Comparison of ENCODE assay signal across 14 cellular contexts in genomic region chr12:14962797-14963196, GRCh38. TPM values are rescaled to one million over a fixed set of nuclear protein-coding genes. Genes with fewer than 3 reads are reported as not detected.
A peak's percentile ranks its signal among the peaks of the same experiment; 100 is the strongest.
DNase-seq lines count a peak whose midpoint lies in the region; ATAC-seq and TF ChIP-seq lines count a peak whose summit lies in the region.
"Had no signal": no experiment of that assay in that cellular context is flagged by ENCODE, and none has a peak within 500 bp of the region (broad histone marks: within the 10 kb centered on the region; RNA-seq: fewer than 3 reads in every experiment).

No MANE protein-coding gene starts in this region.

- H3K4me1 ChIP-seq in CD4-positive, CD25-positive, alpha-beta regulatory T cell (ENCODE audit: control insufficient read depth, insufficient read depth, low read length, poor library complexity, severe bottlenecking): peaks cover 37% of the 10 kb centered on the region
- peaks cover 0 to 3% of the 10 kb centered on the region in 2 donors for H3K4me1 ChIP-seq in muscle layer of duodenum (ENCODE audit: control insufficient read depth in 1 of 2, insufficient read depth in 2 of 2, low read length in 2 of 2)
- H3K4me1 ChIP-seq: Caco-2, right lobe of liver had no signal

- peak overlapping the region; percentile 99 for H3K27ac ChIP-seq in CD4-positive, CD25-positive, alpha-beta regulatory T cell (ENCODE audit: insufficient read depth, low read length, poor library complexity, severe bottlenecking)
- peak overlapping the region; percentile 50 for H3K27ac ChIP-seq in muscle layer of duodenum (ENCODE audit: low read length)

- peaks cover 0 to 56% (median 32%) of the 10 kb centered on the region in 4 donors for H3K4me1 Mint-ChIP-seq in CD4-positive, CD25-positive, alpha-beta regulatory T cell
- peaks cover 62% of the 10 kb centered on the region for H3K4me1 Mint-ChIP-seq in activated B cell treated with CpG ODN at 0.5 μM for 24 hours

- H3K9me3 Mint-ChIP-seq in CD4-positive, CD25-positive, alpha-beta regulatory T cell: no peaks in the 10 kb centered on the region
- H3K9me3 Mint-ChIP-seq in activated B cell treated with CpG ODN at 0.5 μM for 24 hours: no peaks in the 10 kb centered on the region

- no peak for DNase-seq in CD4-positive, CD25-positive, alpha-beta regulatory T cell
- no peak for DNase-seq in GM06990 (ENCODE audit: extremely low read depth, insufficient read length)
- no peak for DNase-seq in activated B cell treated with CpG ODN at 0.5 μM for 24 hours
- DNase-seq in NAMALWA (ENCODE audit: low spot score): no peak
- DNase-seq in inferior parietal cortex (ENCODE audit: extremely low spot score): no peak
- DNase-seq in foreskin fibroblast: no peak
- DNase-seq: Caco-2, NCI-H510A treated with DMSO at 0.1 percent for 48 hours, right lobe of liver, SHP77 treated with DMSO at 0.1 percent for 48 hours had no signal

- H3K36me3 Mint-ChIP-seq in CD4-positive, CD25-positive, alpha-beta regulatory T cell: peaks cover 26% of the 10 kb centered on the region
- peaks cover 33% of the 10 kb centered on the region for H3K36me3 Mint-ChIP-seq in activated B cell treated with CpG ODN at 0.5 μM for 24 hours (ENCODE audit: low read depth)

- POLR2A ChIA-PET in activated B cell treated with CpG ODN at 0.5 μM for 24 hours (lab: Charles Lee): interaction anchor here (1.4 to 7.2 kb wide), 2 partner anchors 22 to 190 kb away, joined by 4 to 98 read pairs; a partner anchor contains a TSS

- H3K4me3 Mint-ChIP-seq in CD4-positive, CD25-positive, alpha-beta regulatory T cell: peak overlapping the region in 3 of 4 donors; percentile 24 to 99 (median 96)
- no peak overlapping the region for H3K4me3 Mint-ChIP-seq in activated B cell treated with CpG ODN at 0.5 μM for 24 hours

- TF ChIP-seq CTCF in GM06990 (IDR thresholded peaks at IDR 0.05; ENCODE audit: insufficient read depth, low read length, poor library complexity, severe bottlenecking) (no peak), activated B cell treated with CpG ODN at 0.5 μM for 24 hours (IDR thresholded peaks at IDR 0.05) (no peak), foreskin fibroblast (IDR thresholded peaks at IDR 0.05; ENCODE audit: low read depth, low read length) (no peak)

- peak overlapping the region in 2 of 3 donors; percentile 95 to 97 for H3K27ac Mint-ChIP-seq in CD4-positive, CD25-positive, alpha-beta regulatory T cell
- peak overlapping the region; percentile 98 for H3K27ac Mint-ChIP-seq in activated B cell treated with CpG ODN at 0.5 μM for 24 hours

- CTCF ChIA-PET in activated B cell treated with CpG ODN at 0.5 μM for 24 hours (lab: Charles Lee): interaction anchor here (0.6 to 1.5 kb wide), 2 partner anchors 239 to 563 kb away, joined by 3 read pairs; no protein-coding TSS in a partner anchor

- H3K4me3 ChIP-seq in CD4-positive, CD25-positive, alpha-beta regulatory T cell (ENCODE audit: low read depth, low read length): peak overlapping the region; percentile 100
- peak overlapping the region; percentile 88 for H3K4me3 ChIP-seq in GM06990 (replicated peaks; ENCODE audit: low read depth, low read length)
- no peak overlapping the region for H3K4me3 ChIP-seq in muscle layer of duodenum (ENCODE audit: low read depth in 1 of 2, low read length in 2 of 2)
- no peak overlapping the region for H3K4me3 ChIP-seq in foreskin fibroblast (ENCODE audit: low read depth in 1 of 2, low read length in 2 of 2)
- H3K4me3 ChIP-seq: right lobe of liver had no signal

- ATAC-seq in CD4-positive, CD25-positive, alpha-beta regulatory T cell (ENCODE audit: low read depth in 2 of 2): no peak
- no peak for ATAC-seq in activated B cell treated with CpG ODN at 0.5 μM for 24 hours (ENCODE audit: low read depth)
- no peak for ATAC-seq in HG02981 (IDR thresholded peaks at IDR 0.05; ENCODE audit: unreplicated experiment)
- ATAC-seq: right lobe of liver had no signal

- intact Hi-C loops in activated B cell treated with CpG ODN at 0.5 μM for 24 hours (cut with micrococcal nuclease): loop anchor here (2.0 kb wide), 1 partner anchor 16 kb away; no protein-coding TSS in a partner anchor

- H3K9me3 ChIP-seq in CD4-positive, CD25-positive, alpha-beta regulatory T cell (ENCODE audit: control insufficient read depth in 2 of 2, low read length in 2 of 2): no peaks in the 10 kb centered on the region
- no peaks in the 10 kb centered on the region for H3K9me3 ChIP-seq in muscle layer of duodenum (ENCODE audit: control insufficient read depth in 1 of 2, low read length in 2 of 2)
- H3K9me3 ChIP-seq: Caco-2, right lobe of liver, thoracic aorta had no signal

- peaks cover 7% of the 10 kb centered on the region for H3K36me3 ChIP-seq in CD4-positive, CD25-positive, alpha-beta regulatory T cell (ENCODE audit: control insufficient read depth, insufficient read depth, low read length)
- H3K36me3 ChIP-seq in GM06990 (ENCODE audit: control insufficient read depth, insufficient read depth, low read length): peaks cover 2% of the 10 kb centered on the region
- no peaks in the 10 kb centered on the region for H3K36me3 ChIP-seq in muscle layer of duodenum (ENCODE audit: control insufficient read depth in 1 of 2, insufficient read depth in 2 of 2, low read length in 2 of 2)
- H3K36me3 ChIP-seq: right lobe of liver, thoracic aorta had no signal

- peaks cover 5% of the 10 kb centered on the region for H3K27me3 Mint-ChIP-seq in CD4-positive, CD25-positive, alpha-beta regulatory T cell
- no peaks in the 10 kb centered on the region for H3K27me3 Mint-ChIP-seq in activated B cell treated with CpG ODN at 0.5 μM for 24 hours

- no peaks in the 10 kb centered on the region for H3K27me3 ChIP-seq in CD4-positive, CD25-positive, alpha-beta regulatory T cell (ENCODE audit: control insufficient read depth, insufficient read depth, low read length)
- H3K27me3 ChIP-seq in GM06990 (replicated peaks; ENCODE audit: control insufficient read depth, insufficient read depth, low read length): no peaks in the 10 kb centered on the region
- H3K27me3 ChIP-seq in muscle layer of duodenum (ENCODE audit: low read depth, low read length): no peaks in the 10 kb centered on the region
- H3K27me3 ChIP-seq: right lobe of liver had no signal

RNA-seq across cellular contexts. Expression of gene ARHGDIB, which starts 1.4 kb away (rescaled TPM):
- total RNA-seq in CD4-positive, CD25-positive, alpha-beta regulatory T cell: 1,263 TPM
- 1,000 to 10,000 TPM; 3,550 to 4,641 (median 3,982) TPM for polyA plus RNA-seq in CD4-positive, CD25-positive, alpha-beta regulatory T cell
- 680 and 738 TPM in 2 replicates for total RNA-seq in activated B cell treated with CpG ODN at 0.5 μM for 24 hours

RNA-seq across cellular contexts. Expression of gene PDE6H, which starts 10.0 kb away (rescaled TPM):
- not detected for total RNA-seq in CD4-positive, CD25-positive, alpha-beta regulatory T cell
- not detected for polyA plus RNA-seq in CD4-positive, CD25-positive, alpha-beta regulatory T cell
- total RNA-seq in activated B cell treated with CpG ODN at 0.5 μM for 24 hours: not detected in 2 replicates
- total RNA-seq: Caco-2, fibroblast of villous mesenchyme, right lobe of liver, thoracic aorta had no signal

RNA-seq across cellular contexts. Expression of gene ERP27, which starts 24.5 kb away (rescaled TPM):
- total RNA-seq in CD4-positive, CD25-positive, alpha-beta regulatory T cell: 25.4 TPM
- 1 to 10 TPM; 5.3 to 8.0 (median 6.2) TPM for polyA plus RNA-seq in CD4-positive, CD25-positive, alpha-beta regulatory T cell
- 3.8 and 5.4 TPM in 2 replicates for total RNA-seq in activated B cell treated with CpG ODN at 0.5 μM for 24 hours
- total RNA-seq: fibroblast of villous mesenchyme had no signal

Comparison
In these comparisons a context has a peak if more than half of its experiments do, and no peak if none do; other contexts are left out.
1. H3K4me3 ChIP-seq: peak in CD4-positive, CD25-positive, alpha-beta regulatory T cell (single experiment) and GM06990 (single experiment); none in muscle layer of duodenum (0 of 2) and foreskin fibroblast (0 of 2).